10 cellular contexts compared by ENCODE assay signal in the genomic region with DNA sequence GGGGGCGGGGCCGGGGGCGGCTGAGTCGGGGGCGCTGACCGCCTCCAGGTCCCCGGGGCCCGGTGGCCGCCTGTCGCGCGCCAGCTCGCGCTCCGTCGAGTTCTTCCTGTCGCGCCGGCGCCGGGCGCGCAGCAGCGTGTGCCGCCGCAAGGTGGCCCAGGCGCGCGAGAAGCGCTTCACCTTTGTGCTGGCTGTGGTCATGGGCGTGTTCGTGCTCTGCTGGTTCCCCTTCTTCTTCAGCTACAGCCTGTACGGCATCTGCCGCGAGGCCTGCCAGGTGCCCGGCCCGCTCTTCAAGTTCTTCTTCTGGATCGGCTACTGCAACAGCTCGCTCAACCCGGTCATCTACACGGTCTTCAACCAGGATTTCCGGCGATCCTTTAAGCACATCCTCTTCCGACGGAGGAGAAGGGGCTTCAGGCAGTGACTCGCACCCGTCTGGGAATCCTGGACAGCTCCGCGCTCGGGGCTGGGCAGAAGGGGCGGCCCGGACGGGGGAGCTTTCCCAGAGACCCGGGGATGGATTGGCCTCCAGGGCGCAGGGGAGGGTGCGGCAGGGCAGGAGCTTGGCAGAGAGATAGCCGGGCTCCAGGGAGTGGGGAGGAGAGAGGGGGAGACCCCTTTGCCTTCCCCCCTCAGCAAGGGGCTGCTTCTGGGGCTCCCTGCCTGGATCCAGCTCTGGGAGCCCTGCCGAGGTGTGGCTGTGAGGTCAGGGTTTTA. TPM values are rescaled to one million over a fixed set of nuclear protein-coding genes. Genes with fewer than 3 reads are reported as not detected.
DNase-seq lines count a peak whose midpoint lies in the region; ATAC-seq and TF ChIP-seq lines count a peak whose summit lies in the region.
"Had no signal": no experiment of that assay in that cellular context is flagged by ENCODE, and none has a peak within 500 bp of the region (broad histone marks: within the 10 kb centered on the region; RNA-seq: fewer than 3 reads in every experiment).

No MANE protein-coding gene starts in this region.

- DNase-seq in adipocyte (ENCODE audit: low read depth) (no peak), left lobe of liver (ENCODE audit: low spot score) (no peak), KG1 (lab: John Stamatoyannopoulos, UW) (no peak), DMS79 treated with DMSO at 0.1 percent for 48 hours (lab: John Stamatoyannopoulos, UW) (no peak)
- DNase-seq: GDM1 had no signal

- no peak overlapping the region for H3K27ac ChIP-seq in 22Rv1

- H3K36me3 ChIP-seq in adipocyte (ENCODE audit: control insufficient read depth, insufficient read depth, low read length, severe bottlenecking), result no peaks in the 10 kb centered on the region

- H3K4me3 ChIP-seq in adipocyte (ENCODE audit: low read length), result peak overlapping the region; percentile 32

- TF ChIP-seq CTCF in 22Rv1 (IDR thresholded peaks at IDR 0.05), result peak; percentile 38
- peak; percentile 11 for TF ChIP-seq CTCF in GM12873 (IDR thresholded peaks at IDR 0.05; ENCODE audit: insufficient read depth, low read depth, low read length, missing control alignments)

- peaks cover 3% of the 10 kb centered on the region for H3K27me3 ChIP-seq in adipocyte (replicated peaks; ENCODE audit: control insufficient read depth, insufficient read depth, low read length)

- peaks cover 2% of the 10 kb centered on the region for H3K4me1 ChIP-seq in adipocyte (ENCODE audit: control insufficient read depth, insufficient read depth, low read length)

- no peaks in the 10 kb centered on the region for H3K9me3 ChIP-seq in adipocyte (ENCODE audit: control insufficient read depth, low read length)

- peak overlapping the region; percentile 20 for H3K9ac ChIP-seq in adipocyte (ENCODE audit: low read length)

- ATAC-seq in left lobe of liver (peak; percentile 20), GM19328 (IDR thresholded peaks at IDR 0.05; ENCODE audit: unreplicated experiment) (no peak), GM18517 (IDR thresholded peaks at IDR 0.05; ENCODE audit: unreplicated experiment) (no peak)
- ATAC-seq: sciatic nerve had no signal

RNA-seq across cellular contexts. Expression of a gene that starts 1.5 kb away (rescaled TPM):
- 0.28 TPM for total RNA-seq in left lobe of liver
